In genomic region chr9:108286807-108287206, GRCh38 we compare ENCODE assay signal across 8 cellular contexts.
"Had no signal": no experiment of that assay in that cellular context is flagged by ENCODE, and none has a peak within 500 bp of the region (broad histone marks: within the 10 kb centered on the region; RNA-seq: fewer than 3 reads in every experiment).

No MANE protein-coding gene starts in this region.

- DNase-seq: GM23248, GOT3, H7, HFFc6, KG1 had no signal

- ATAC-seq: HCT116 had no signal

- H3K9ac ChIP-seq: GM23248 had no signal

- H3K4me3 ChIP-seq: GM23248, HAP-1 had no signal

- H2AFZ ChIP-seq: GM23248 had no signal

- H3K27ac ChIP-seq: GM23248 had no signal

- H3K9me3 ChIP-seq: HAP-1 had no signal

- H3K36me3 ChIP-seq: HAP-1 had no signal

- H3K4me1 ChIP-seq: HAP-1 had no signal

- FAIRE-seq: HTR-8/SVneo had no signal
